ENCODE assay signal across 26 cellular contexts in the genomic region with DNA sequence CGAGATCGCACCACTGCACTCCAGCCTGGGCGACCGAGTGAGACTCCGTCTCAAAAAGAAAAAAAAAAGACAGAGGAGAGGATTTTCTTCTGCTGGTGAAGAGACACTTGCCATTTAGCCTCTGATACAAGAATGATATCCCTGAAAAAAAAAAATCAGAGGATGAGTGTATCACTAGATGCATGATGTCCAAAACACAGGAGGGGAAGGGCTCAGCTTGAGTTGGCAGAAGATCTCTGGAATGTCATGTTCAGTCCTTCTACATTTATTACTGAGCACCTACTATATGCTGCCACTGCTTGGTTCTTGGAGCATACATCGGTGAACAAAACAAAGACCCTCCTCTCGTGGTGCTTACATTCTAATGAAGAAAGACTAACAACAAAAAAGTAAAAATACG. TPM values are rescaled to one million over a fixed set of nuclear protein-coding genes. Genes with fewer than 3 reads are reported as not detected.
"Had no signal": no experiment of that assay in that cellular context is flagged by ENCODE, and none has a peak within 500 bp of the region (broad histone marks: within the 10 kb centered on the region; RNA-seq: fewer than 3 reads in every experiment).

No MANE protein-coding gene starts in this region.

- FAIRE-seq: endometrium, islet of Langerhans, keratinocyte had no signal

- H3K4me3 ChIP-seq: colonic mucosa, dorsolateral prefrontal cortex, esophagus squamous epithelium, gastrocnemius medialis, heart right ventricle, left lung, lower lobe of right lung, mucosa of descending colon had no signal

- H3K27ac ChIP-seq: colonic mucosa, dorsolateral prefrontal cortex, epithelial cell of prostate, esophagus squamous epithelium, gastrocnemius medialis, heart right ventricle, left lung, lower lobe of right lung had no signal

- H3K27me3 ChIP-seq: colonic mucosa, dorsolateral prefrontal cortex, gastrocnemius medialis, heart right ventricle, left lung had no signal

- H3K36me3 ChIP-seq: colonic mucosa, esophagus squamous epithelium, gastrocnemius medialis, heart right ventricle, left lung, lower lobe of right lung had no signal

- ATAC-seq: esophagus mucosa, gastrocnemius medialis, heart right ventricle, left cardiac atrium, left lung, left ventricle myocardium superior, lower lobe of right lung had no signal

- DNase-seq: dermis blood vessel endothelial cell; dorsolateral prefrontal cortex; effector CD4-positive, alpha-beta T cell; effector memory CD4-positive, alpha-beta T cell; erythroblast; esophagus squamous epithelium; foreskin fibroblast; foreskin melanocyte; gastrocnemius medialis; glutamatergic neuron; head of caudate nucleus; heart right ventricle; hippocampal formation; left cardiac atrium; left lung; left ventricle myocardium superior; lower lobe of right lung; mesenchymal stem cell; naive B cell had no signal

- H3K9me3 ChIP-seq: colonic mucosa, esophagus squamous epithelium, gastrocnemius medialis, heart right ventricle, left lung, lower lobe of right lung, mucosa of descending colon had no signal

- H3K4me1 ChIP-seq: colonic mucosa, esophagus squamous epithelium, gastrocnemius medialis, left lung, lower lobe of right lung had no signal

RNA-seq across cellular contexts. Expression of a gene that starts 10.9 kb away (rescaled TPM):
- polyA plus RNA-seq: keratinocyte had no signal
